Comparison of ENCODE assay signal across 14 cellular contexts in genomic region chr2:213740453-213740852, GRCh38.
DNase-seq lines count a peak whose midpoint lies in the region; ATAC-seq and TF ChIP-seq lines count a peak whose summit lies in the region.
"Had no signal": no experiment of that assay in that cellular context is flagged by ENCODE, and none has a peak within 500 bp of the region (broad histone marks: within the 10 kb centered on the region; RNA-seq: fewer than 3 reads in every experiment).

No MANE protein-coding gene starts in this region.

- H3K4me3 ChIP-seq in transverse colon: no peak overlapping the region
- H3K4me3 ChIP-seq in Caco-2 (ENCODE audit: low read depth, low read length): no peak overlapping the region
- H3K4me3 ChIP-seq: esophagus squamous epithelium had no signal

- H3K9me3 ChIP-seq in transverse colon (no peaks in the 10 kb centered on the region), Caco-2 (no peaks in the 10 kb centered on the region)
- H3K9me3 ChIP-seq: esophagus squamous epithelium had no signal

- 73 to 77% methylated on average over 2 to 3 of the region's 3 CpGs for WGBS in transverse colon (ENCODE audit: low coverage in 1 of 2), 2 donors

- POLR2A ChIA-PET in Caco-2 (lab: Charles Lee): no interaction called here
- POLR2A ChIA-PET in activated CD8-positive, alpha-beta T cell treated with anti-CD3 and anti-CD28 coated beads, Interleukin-2, amount 10 ng/mL, durations not matched to agents 7 days and 5 days (lab: Charles Lee): no interaction called here

- CTCF ChIA-PET in Caco-2 (lab: Charles Lee): no interaction called here
- CTCF ChIA-PET in activated CD8-positive, alpha-beta T cell treated with anti-CD3 and anti-CD28 coated beads, Interleukin-2, amount 10 ng/mL, durations not matched to agents 7 days and 5 days (lab: Charles Lee): no interaction called here

- no TSS peak for BruUV-seq in Caco-2 (replicated peaks; lab: Mats Ljungman, UMichigan)

- no peak for TF ChIP-seq POLR2A in transverse colon (IDR thresholded peaks at IDR 0.05)

- H3K4me3 Mint-ChIP-seq in Caco-2 (ENCODE audit: unreplicated experiment): no peak overlapping the region
- H3K4me3 Mint-ChIP-seq in activated CD8-positive, alpha-beta T cell treated with anti-CD3 and anti-CD28 coated beads, Interleukin-2, amount 10 ng/mL, durations not matched to agents 7 days and 5 days: no peak overlapping the region
- H3K4me3 Mint-ChIP-seq: stimulated activated naive B cell treated with anti-CD40 and anti-IgM and Interleukin-4, amounts not matched to agents 10 μg/mL and 1 μg/mL and 100 μg/mL, for 72 hours had no signal

- intact Hi-C loops in transverse colon (cut with DNase I; ENCODE audit: low total_unique reads): no loop called here
- intact Hi-C loops in Caco-2 (cut with micrococcal nuclease; ENCODE audit: unreplicated experiment): no loop called here

- H3K9me3 Mint-ChIP-seq in Caco-2 (ENCODE audit: unreplicated experiment): no peaks in the 10 kb centered on the region
- no peaks in the 10 kb centered on the region for H3K9me3 Mint-ChIP-seq in activated CD8-positive, alpha-beta T cell treated with anti-CD3 and anti-CD28 coated beads, Interleukin-2, amount 10 ng/mL, durations not matched to agents 7 days and 5 days (ENCODE audit: insufficient read depth)
- H3K9me3 Mint-ChIP-seq: stimulated activated naive B cell treated with anti-CD40 and anti-IgM and Interleukin-4, amounts not matched to agents 10 μg/mL and 1 μg/mL and 100 μg/mL, for 72 hours had no signal

- no peaks in the 10 kb centered on the region for H3K36me3 Mint-ChIP-seq in Caco-2 (ENCODE audit: insufficient read depth, unreplicated experiment)
- H3K36me3 Mint-ChIP-seq in activated CD8-positive, alpha-beta T cell treated with anti-CD3 and anti-CD28 coated beads, Interleukin-2, amount 10 ng/mL, durations not matched to agents 7 days and 5 days (ENCODE audit: low read depth): no peaks in the 10 kb centered on the region
- H3K36me3 Mint-ChIP-seq: stimulated activated naive B cell treated with anti-CD40 and anti-IgM and Interleukin-4, amounts not matched to agents 10 μg/mL and 1 μg/mL and 100 μg/mL, for 72 hours had no signal

- no peaks in the 10 kb centered on the region for H3K36me3 ChIP-seq in transverse colon
- no peaks in the 10 kb centered on the region for H3K36me3 ChIP-seq in Caco-2 (ENCODE audit: control insufficient read depth, insufficient read depth, low read length)
- H3K36me3 ChIP-seq: esophagus squamous epithelium had no signal

- TF ChIP-seq CTCF in transverse colon (IDR thresholded peaks at IDR 0.05): no peak
- no peak for TF ChIP-seq CTCF in Caco-2 (IDR thresholded peaks at IDR 0.05; ENCODE audit: insufficient read depth in 1 of 2, low read depth in 1 of 2, low read length in 1 of 2, severe bottlenecking in 1 of 2, unreplicated experiment in 1 of 2)

- H3K4me1 ChIP-seq in transverse colon (no peaks in the 10 kb centered on the region), Caco-2 (no peaks in the 10 kb centered on the region)
- H3K4me1 ChIP-seq: esophagus squamous epithelium had no signal

- TF ChIP-seq EP300 in transverse colon (IDR thresholded peaks at IDR 0.05; ENCODE audit: low read depth): no peak

- no peak for DNase-seq in transverse colon
- no peak for DNase-seq in Caco-2
- DNase-seq in activated CD8-positive, alpha-beta T cell treated with anti-CD3 and anti-CD28 coated beads, Interleukin-2, amount 10 ng/mL, durations not matched to agents 7 days and 5 days: no peak
- DNase-seq in SK-N-DZ (ENCODE audit: low spot score): no peak
- DNase-seq: AML-193; EL; esophagus squamous epithelium; NCI-H510A treated with DMSO at 0.1 percent for 48 hours; nucleus accumbens; stimulated activated naive B cell treated with anti-CD40 and anti-IgM and Interleukin-4, amounts not matched to agents 10 μg/mL and 1 μg/mL and 100 μg/mL, for 72 hours had no signal

- no peak overlapping the region for H3K27ac ChIP-seq in transverse colon
- H3K27ac ChIP-seq: esophagus squamous epithelium had no signal

- in situ Hi-C loops in transverse colon (cut with MboI; ENCODE audit: low pct_ligation_motif_present in 1 of 4, low pct_unique_long_range_greater_than_20kb in 1 of 4, low sequenced_read_pairs in 3 of 4): no loop called here

- H3K27me3 Mint-ChIP-seq in Caco-2 (ENCODE audit: insufficient read depth, unreplicated experiment): no peaks in the 10 kb centered on the region
- no peaks in the 10 kb centered on the region for H3K27me3 Mint-ChIP-seq in activated CD8-positive, alpha-beta T cell treated with anti-CD3 and anti-CD28 coated beads, Interleukin-2, amount 10 ng/mL, durations not matched to agents 7 days and 5 days (ENCODE audit: low read depth)
- H3K27me3 Mint-ChIP-seq: stimulated activated naive B cell treated with anti-CD40 and anti-IgM and Interleukin-4, amounts not matched to agents 10 μg/mL and 1 μg/mL and 100 μg/mL, for 72 hours had no signal

- H3K27me3 ChIP-seq in transverse colon (no peaks in the 10 kb centered on the region), Caco-2 (replicated peaks; ENCODE audit: control insufficient read depth, insufficient read depth, low read length) (no peaks in the 10 kb centered on the region)
- H3K27me3 ChIP-seq: esophagus squamous epithelium had no signal

- no peak overlapping the region for H3K27ac Mint-ChIP-seq in Caco-2 (ENCODE audit: unreplicated experiment)
- H3K27ac Mint-ChIP-seq in activated CD8-positive, alpha-beta T cell treated with anti-CD3 and anti-CD28 coated beads, Interleukin-2, amount 10 ng/mL, durations not matched to agents 7 days and 5 days: no peak overlapping the region
- H3K27ac Mint-ChIP-seq: stimulated activated naive B cell treated with anti-CD40 and anti-IgM and Interleukin-4, amounts not matched to agents 10 μg/mL and 1 μg/mL and 100 μg/mL, for 72 hours had no signal

- peak; percentile 73 for ATAC-seq in GM18511 (IDR thresholded peaks at IDR 0.05; ENCODE audit: unreplicated experiment)
- peak; percentile 95 for ATAC-seq in GM21390 (IDR thresholded peaks at IDR 0.05; ENCODE audit: unreplicated experiment)
- peak; percentile 86 for ATAC-seq in HG02938 (IDR thresholded peaks at IDR 0.05; ENCODE audit: unreplicated experiment)
- peak; percentile 81 for ATAC-seq in HG03571 (IDR thresholded peaks at IDR 0.05; ENCODE audit: unreplicated experiment)
- ATAC-seq in activated CD8-positive, alpha-beta T cell treated with anti-CD3 and anti-CD28 coated beads, Interleukin-2, amount 10 ng/mL, durations not matched to agents 7 days and 5 days: no peak
- ATAC-seq: stimulated activated naive B cell treated with anti-CD40 and anti-IgM and Interleukin-4, amounts not matched to agents 10 μg/mL and 1 μg/mL and 100 μg/mL, for 72 hours had no signal

- no peaks in the 10 kb centered on the region for H3K4me1 Mint-ChIP-seq in Caco-2 (ENCODE audit: low read depth, unreplicated experiment)
- H3K4me1 Mint-ChIP-seq in activated CD8-positive, alpha-beta T cell treated with anti-CD3 and anti-CD28 coated beads, Interleukin-2, amount 10 ng/mL, durations not matched to agents 7 days and 5 days (ENCODE audit: low read depth): no peaks in the 10 kb centered on the region
- H3K4me1 Mint-ChIP-seq: stimulated activated naive B cell treated with anti-CD40 and anti-IgM and Interleukin-4, amounts not matched to agents 10 μg/mL and 1 μg/mL and 100 μg/mL, for 72 hours had no signal
